Comparison of ENCODE assay signal across 20 cellular contexts in genomic region chr1:4596486-4596885, GRCh38. TPM values are rescaled to one million over a fixed set of nuclear protein-coding genes. Genes with fewer than 3 reads are reported as not detected.
DNase-seq lines count a peak whose midpoint lies in the region; ATAC-seq and TF ChIP-seq lines count a peak whose summit lies in the region.
"Had no signal": no experiment of that assay in that cellular context is flagged by ENCODE, and none has a peak within 500 bp of the region (broad histone marks: within the 10 kb centered on the region; RNA-seq: fewer than 3 reads in every experiment).

No MANE protein-coding gene starts in this region.

- TF ChIP-seq CTCF in osteoblast (IDR thresholded peaks at IDR 0.05; ENCODE audit: extremely low read depth, low read depth, low read length): no peak
- TF ChIP-seq CTCF in type B pancreatic cell (conservative IDR thresholded peaks at IDR 0.05): no peak

- H3K9me3 Mint-ChIP-seq in type B pancreatic cell: no peaks in the 10 kb centered on the region
- H3K9me3 Mint-ChIP-seq in naive thymus-derived CD4-positive, alpha-beta T cell: peaks cover 0 to 3% (median 0%) of the 10 kb centered on the region in 11 donors
- H3K9me3 Mint-ChIP-seq: CD4-positive, CD25-positive, alpha-beta regulatory T cell; CD8-positive, alpha-beta memory T cell had no signal

- H3K4me2 ChIP-seq in osteoblast (ENCODE audit: insufficient read depth, low read length): no peak overlapping the region
- H3K4me2 ChIP-seq: A549, GM23338 had no signal

- no peak overlapping the region for H3K4me3 Mint-ChIP-seq in type B pancreatic cell
- no peak overlapping the region for H3K4me3 Mint-ChIP-seq in naive thymus-derived CD4-positive, alpha-beta T cell
- H3K4me3 Mint-ChIP-seq: CD4-positive, CD25-positive, alpha-beta regulatory T cell; CD8-positive, alpha-beta memory T cell; GM23338; HFFc6 had no signal

- no peaks in the 10 kb centered on the region for H3K4me1 Mint-ChIP-seq in type B pancreatic cell (ENCODE audit: unreplicated experiment)
- no peaks in the 10 kb centered on the region for H3K4me1 Mint-ChIP-seq in naive thymus-derived CD4-positive, alpha-beta T cell
- H3K4me1 Mint-ChIP-seq: CD4-positive, CD25-positive, alpha-beta regulatory T cell; CD8-positive, alpha-beta memory T cell had no signal

- peak; percentile 17 for DNase-seq in activated CD8-positive, alpha-beta memory T cell treated with anti-CD3 and anti-CD28 coated beads for 24 hours
- no peak for DNase-seq in activated CD8-positive, alpha-beta memory T cell treated with anti-CD3 and anti-CD28 coated beads, Interleukin-2, amount 50 U/mL, for 48 hours
- peak; percentile 42 for DNase-seq in islet precursor cell
- DNase-seq in osteoblast (ENCODE audit: insufficient read length, low spot score, missing footprints): peak; percentile 21
- peak; percentile 54 for DNase-seq in type B pancreatic cell (ENCODE audit: extremely low spot score, unreplicated experiment)
- DNase-seq in GOT3 (lab: John Stamatoyannopoulos, UW): no peak
- DNase-seq in NOMO-1 treated with dmso at 0.1 percent for 144 hours (lab: John Stamatoyannopoulos, UW; ENCODE audit: unreplicated experiment): no peak
- DNase-seq in naive thymus-derived CD4-positive, alpha-beta T cell: no peak
- DNase-seq: AML-193; CD4-positive, CD25-positive, alpha-beta regulatory T cell; CD8-positive, alpha-beta memory T cell; COR-L47; DMS 273 treated with DMSO at 0.1 percent for 48 hours; H7; HFFc6 had no signal

- no peaks in the 10 kb centered on the region for H3K4me1 ChIP-seq in osteoblast (ENCODE audit: insufficient read depth, low read length)
- H3K4me1 ChIP-seq in naive thymus-derived CD4-positive, alpha-beta T cell (ENCODE audit: control insufficient read depth in 2 of 2, insufficient read depth in 2 of 2, low read length in 2 of 2): no peaks in the 10 kb centered on the region
- H3K4me1 ChIP-seq: A549 had no signal

- H4K20me1 ChIP-seq in osteoblast (ENCODE audit: insufficient read depth, low read length): no peaks in the 10 kb centered on the region

- H3K27me3 ChIP-seq in osteoblast (ENCODE audit: insufficient read depth, low read length): no peaks in the 10 kb centered on the region
- H3K27me3 ChIP-seq in naive thymus-derived CD4-positive, alpha-beta T cell (ENCODE audit: control insufficient read depth in 2 of 2, insufficient read depth in 2 of 2, low read length in 2 of 2): no peaks in the 10 kb centered on the region

- H3K27me3 Mint-ChIP-seq in type B pancreatic cell: peaks cover 26% of the 10 kb centered on the region
- peaks cover 0 to 10% (median 6%) of the 10 kb centered on the region in 5 donors for H3K27me3 Mint-ChIP-seq in naive thymus-derived CD4-positive, alpha-beta T cell

- H2AFZ ChIP-seq in osteoblast (ENCODE audit: low read length): no peak overlapping the region
- H2AFZ ChIP-seq: GM23338 had no signal

- H3K4me3 ChIP-seq in osteoblast (ENCODE audit: insufficient read depth, low read length): no peak overlapping the region
- no peak overlapping the region for H3K4me3 ChIP-seq in naive thymus-derived CD4-positive, alpha-beta T cell (ENCODE audit: low read length)
- H3K4me3 ChIP-seq: A549, GM23338 had no signal

- H3K79me2 ChIP-seq in osteoblast (ENCODE audit: insufficient read depth, low read length): no peaks in the 10 kb centered on the region

- POLR2A ChIA-PET in naive thymus-derived CD4-positive, alpha-beta T cell (lab: Charles Lee): no interaction called here

- intact Hi-C loops in naive thymus-derived CD4-positive, alpha-beta T cell (cut with micrococcal nuclease): no loop called here

- H3K36me3 ChIP-seq in osteoblast (ENCODE audit: insufficient read depth, low read length): no peaks in the 10 kb centered on the region
- H3K36me3 ChIP-seq in naive thymus-derived CD4-positive, alpha-beta T cell (ENCODE audit: control insufficient read depth in 2 of 3, insufficient read depth in 3 of 3, low read length in 3 of 3): no peaks in the 10 kb centered on the region

- CTCF ChIA-PET in naive thymus-derived CD4-positive, alpha-beta T cell (lab: Charles Lee): no interaction called here

- no peak overlapping the region for H3K27ac Mint-ChIP-seq in type B pancreatic cell
- H3K27ac Mint-ChIP-seq in naive thymus-derived CD4-positive, alpha-beta T cell: no peak overlapping the region
- H3K27ac Mint-ChIP-seq: CD4-positive, CD25-positive, alpha-beta regulatory T cell; CD8-positive, alpha-beta memory T cell; GM23338; HFFc6 had no signal

- ATAC-seq in naive thymus-derived CD4-positive, alpha-beta T cell: no peak
- ATAC-seq: A549, GM23338, HCT116 had no signal

- no peaks in the 10 kb centered on the region for H3K36me3 Mint-ChIP-seq in type B pancreatic cell
- no peaks in the 10 kb centered on the region for H3K36me3 Mint-ChIP-seq in naive thymus-derived CD4-positive, alpha-beta T cell
- H3K36me3 Mint-ChIP-seq: CD4-positive, CD25-positive, alpha-beta regulatory T cell; CD8-positive, alpha-beta memory T cell had no signal

- no peaks in the 10 kb centered on the region for H3K9me3 ChIP-seq in osteoblast (ENCODE audit: low read depth, low read length)
- no peaks in the 10 kb centered on the region for H3K9me3 ChIP-seq in naive thymus-derived CD4-positive, alpha-beta T cell (ENCODE audit: control insufficient read depth in 2 of 3, low read length in 3 of 3)
- H3K9me3 ChIP-seq: A549 had no signal

- no peak overlapping the region for H3K27ac ChIP-seq in osteoblast (ENCODE audit: low read depth, low read length)
- no peak overlapping the region for H3K27ac ChIP-seq in naive thymus-derived CD4-positive, alpha-beta T cell (ENCODE audit: low read depth, low read length)
- H3K27ac ChIP-seq: 22Rv1, A549, HL-60 had no signal

RNA-seq across cellular contexts. Expression of gene AJAP1, which starts 57.9 kb away (rescaled TPM):
- total RNA-seq in osteoblast (0.29 and 1.1 TPM in 2 replicates), type B pancreatic cell (ENCODE audit: low replicate concordance) (4.8 and 9.5 TPM in 2 replicates)
- 1 to 10 TPM in 3 of 5 experiments, under 1 TPM in 1, not detected in 1; 0.61 to 2.4 (median 1.2) TPM for total RNA-seq in naive thymus-derived CD4-positive, alpha-beta T cell
- under 1 TPM; 0.09 to 0.15 TPM for polyA plus RNA-seq in naive thymus-derived CD4-positive, alpha-beta T cell
- total RNA-seq: CD8-positive, alpha-beta memory T cell; GM23338; HFFc6 had no signal
- polyA plus RNA-seq: A549; CD8-positive, alpha-beta memory T cell; GM23338 had no signal

Comparison
In these comparisons a context has a peak if more than half of its experiments do, and no peak if none do; other contexts are left out.
1. DNase-seq: peak in activated CD8-positive, alpha-beta memory T cell treated with anti-CD3 and anti-CD28 coated beads for 24 hours (single experiment), islet precursor cell (single experiment), osteoblast (single experiment) and type B pancreatic cell (single experiment); none in activated CD8-positive, alpha-beta memory T cell treated with anti-CD3 and anti-CD28 coated beads, Interleukin-2, amount 50 U/mL, for 48 hours (single experiment), GOT3 (single experiment), NOMO-1 treated with dmso at 0.1 percent for 144 hours (single experiment) and naive thymus-derived CD4-positive, alpha-beta T cell (0 of 9).